ENCODE assay signal across 23 cellular contexts in genomic region chr11:109046284-109046992, GRCh38.
DNase-seq lines count a peak whose midpoint lies in the region; ATAC-seq, FAIRE-seq and TF ChIP-seq lines count a peak whose summit lies in the region.
"Had no signal": no experiment of that assay in that cellular context is flagged by ENCODE, and none has a peak within 500 bp of the region (broad histone marks: within the 10 kb centered on the region; RNA-seq: fewer than 3 reads in every experiment).

No MANE protein-coding gene starts in this region.

- no peak overlapping the region for H3K27ac ChIP-seq in neural progenitor cell
- H3K27ac ChIP-seq: BLaER1 treated with 17β-estradiol and CSF1 and Interleukin-3, amounts not matched to agents 10 nM and 100 nM; GM23248; HL-60 had no signal

- ATAC-seq in stimulated activated naive B cell treated with anti-CD40 and anti-IgM and Interleukin-4, amounts not matched to agents 10 μg/mL and 1 μg/mL and 100 μg/mL, for 72 hours (replicated peaks) = no peak
- ATAC-seq in GM19463 (IDR thresholded peaks at IDR 0.05; ENCODE audit: unreplicated experiment) (no peak), left cardiac atrium (no peak)
- ATAC-seq: CD8-positive, alpha-beta T cell had no signal

- intact Hi-C loops in left cardiac atrium (cut with DNase I) = no loop called here

- H2AFZ ChIP-seq in neural progenitor cell (replicated peaks) = peak overlapping the region; percentile 34
- H2AFZ ChIP-seq: GM23248 had no signal

- no peaks in the 10 kb centered on the region for H4K20me1 ChIP-seq in neural progenitor cell (ENCODE audit: low read depth)
- H4K20me1 ChIP-seq: BLaER1 treated with 17β-estradiol and CSF1 and Interleukin-3, amounts not matched to agents 10 nM and 100 nM had no signal

- H3K36me3 Mint-ChIP-seq in neural progenitor cell = no peaks in the 10 kb centered on the region
- peaks cover 0 to 2% of the 10 kb centered on the region in 2 donors for H3K36me3 Mint-ChIP-seq in stimulated activated naive B cell treated with anti-CD40 and anti-IgM and Interleukin-4, amounts not matched to agents 10 μg/mL and 1 μg/mL and 100 μg/mL, for 72 hours
- H3K36me3 Mint-ChIP-seq: CD8-positive, alpha-beta T cell had no signal

- H3K9me3 Mint-ChIP-seq in neural progenitor cell = no peaks in the 10 kb centered on the region
- H3K9me3 Mint-ChIP-seq in stimulated activated naive B cell treated with anti-CD40 and anti-IgM and Interleukin-4, amounts not matched to agents 10 μg/mL and 1 μg/mL and 100 μg/mL, for 72 hours = peaks cover 4% of the 10 kb centered on the region in 2 donors
- H3K9me3 Mint-ChIP-seq: CD8-positive, alpha-beta T cell had no signal

- peak; percentile 18 for FAIRE-seq in bronchial epithelial cell (lab: Jason Lieb, UNC)
- FAIRE-seq: G401.6, GM12891, GM19239, H54 had no signal

- peaks cover 14% of the 10 kb centered on the region for H3K4me1 Mint-ChIP-seq in neural progenitor cell
- H3K4me1 Mint-ChIP-seq in stimulated activated naive B cell treated with anti-CD40 and anti-IgM and Interleukin-4, amounts not matched to agents 10 μg/mL and 1 μg/mL and 100 μg/mL, for 72 hours = no peaks in the 10 kb centered on the region

- TF ChIP-seq CTCF in BE2C (IDR thresholded peaks at IDR 0.05; ENCODE audit: low read depth, low read length) = no peak
- TF ChIP-seq CTCF in bronchial epithelial cell (IDR thresholded peaks at IDR 0.05; ENCODE audit: insufficient read depth, low read length, severe bottlenecking) = no peak
- TF ChIP-seq CTCF in neural progenitor cell (IDR thresholded peaks at IDR 0.05) = no peak

- no peak overlapping the region for H3K4me3 ChIP-seq in BE2C (ENCODE audit: low read depth, low read length)
- H3K4me3 ChIP-seq in bronchial epithelial cell (ENCODE audit: low read depth, low read length) = no peak overlapping the region
- H3K4me3 ChIP-seq in neural progenitor cell = no peak overlapping the region
- H3K4me3 ChIP-seq: BLaER1 treated with 17β-estradiol and CSF1 and Interleukin-3, amounts not matched to agents 10 nM and 100 nM; GM23248 had no signal

- H3K9me3 ChIP-seq in BE2C (no peaks in the 10 kb centered on the region), neural progenitor cell (ENCODE audit: low read depth) (no peaks in the 10 kb centered on the region)
- H3K9me3 ChIP-seq: BLaER1 treated with 17β-estradiol and CSF1 and Interleukin-3, amounts not matched to agents 10 nM and 100 nM had no signal

- H3K27ac Mint-ChIP-seq in neural progenitor cell = peak overlapping the region; percentile 14
- no peak overlapping the region for H3K27ac Mint-ChIP-seq in stimulated activated naive B cell treated with anti-CD40 and anti-IgM and Interleukin-4, amounts not matched to agents 10 μg/mL and 1 μg/mL and 100 μg/mL, for 72 hours
- H3K27ac Mint-ChIP-seq: CD8-positive, alpha-beta T cell had no signal

- no peaks in the 10 kb centered on the region; the same call in 1 of the 2 replicates for H3K4me1 ChIP-seq in BE2C
- H3K4me1 ChIP-seq in neural progenitor cell = no peaks in the 10 kb centered on the region
- H3K4me1 ChIP-seq: BLaER1 treated with 17β-estradiol and CSF1 and Interleukin-3, amounts not matched to agents 10 nM and 100 nM had no signal

- H3K9ac ChIP-seq in neural progenitor cell = no peak overlapping the region
- H3K9ac ChIP-seq: BLaER1 treated with 17β-estradiol and CSF1 and Interleukin-3, amounts not matched to agents 10 nM and 100 nM; GM23248 had no signal

- DNase-seq in BE2C (peak; percentile 24), LHCN-M2 (ENCODE audit: low read depth) (peak; percentile 21), bronchial epithelial cell (ENCODE audit: low read depth) (no peak), neural progenitor cell (ENCODE audit: low spot score) (peak; percentile 20), NCI-H2171 (lab: John Stamatoyannopoulos, UW) (no peak), left cardiac atrium (no peak)
- no peak for DNase-seq in stimulated activated naive B cell treated with anti-CD40 and anti-IgM and Interleukin-4, amounts not matched to agents 10 μg/mL and 1 μg/mL and 100 μg/mL, for 72 hours
- DNase-seq: 8988T; CD8-positive, alpha-beta T cell; COR-L47; DMS 273 treated with DMSO at 0.1 percent for 48 hours; DMS53; DND-41; EL; GM23248; HCEC 1CT had no signal

- H3F3A ChIP-seq in neural progenitor cell (ENCODE audit: low read depth) = no peaks in the 10 kb centered on the region

- no peaks in the 10 kb centered on the region for H3K79me2 ChIP-seq in neural progenitor cell (ENCODE audit: low read depth)

- H3K4me2 ChIP-seq in neural progenitor cell = no peak overlapping the region
- H3K4me2 ChIP-seq: BLaER1 treated with 17β-estradiol and CSF1 and Interleukin-3, amounts not matched to agents 10 nM and 100 nM had no signal

- no peaks in the 10 kb centered on the region for H3K27me3 Mint-ChIP-seq in neural progenitor cell (ENCODE audit: insufficient read depth, low read depth)
- H3K27me3 Mint-ChIP-seq in stimulated activated naive B cell treated with anti-CD40 and anti-IgM and Interleukin-4, amounts not matched to agents 10 μg/mL and 1 μg/mL and 100 μg/mL, for 72 hours = peaks cover 0 to 3% of the 10 kb centered on the region in 2 donors

- H3K4me3 Mint-ChIP-seq in neural progenitor cell = no peak overlapping the region
- no peak overlapping the region for H3K4me3 Mint-ChIP-seq in stimulated activated naive B cell treated with anti-CD40 and anti-IgM and Interleukin-4, amounts not matched to agents 10 μg/mL and 1 μg/mL and 100 μg/mL, for 72 hours
- H3K4me3 Mint-ChIP-seq: CD8-positive, alpha-beta T cell had no signal

- H3K27me3 ChIP-seq in BE2C = no peaks in the 10 kb centered on the region
- no peaks in the 10 kb centered on the region for H3K27me3 ChIP-seq in bronchial epithelial cell (ENCODE audit: control insufficient read depth, insufficient read depth, low read length)
- no peaks in the 10 kb centered on the region for H3K27me3 ChIP-seq in neural progenitor cell
- H3K27me3 ChIP-seq: BLaER1 treated with 17β-estradiol and CSF1 and Interleukin-3, amounts not matched to agents 10 nM and 100 nM had no signal

- H3K36me3 ChIP-seq in BE2C (no peaks in the 10 kb centered on the region), bronchial epithelial cell (ENCODE audit: control insufficient read depth, insufficient read depth, low read length) (no peaks in the 10 kb centered on the region), neural progenitor cell (no peaks in the 10 kb centered on the region)
- H3K36me3 ChIP-seq: BLaER1 treated with 17β-estradiol and CSF1 and Interleukin-3, amounts not matched to agents 10 nM and 100 nM had no signal

Comparison
In these comparisons a context has a peak if more than half of its experiments do, and no peak if none do; other contexts are left out.
1. DNase-seq: peak in BE2C (single experiment), LHCN-M2 (single experiment) and neural progenitor cell (single experiment); none in bronchial epithelial cell (single experiment), stimulated activated naive B cell treated with anti-CD40 and anti-IgM and Interleukin-4, amounts not matched to agents 10 μg/mL and 1 μg/mL and 100 μg/mL, for 72 hours (single experiment), NCI-H2171 (single experiment) and left cardiac atrium (single experiment).